ENCODE assay signal across 21 cellular contexts in genomic region chr10:116238036-116238435, GRCh38. TPM values are rescaled to one million over a fixed set of nuclear protein-coding genes. Genes with fewer than 3 reads are reported as not detected.
"Had no signal": no experiment of that assay in that cellular context is flagged by ENCODE, and none has a peak within 500 bp of the region (broad histone marks: within the 10 kb centered on the region; RNA-seq: fewer than 3 reads in every experiment).

No MANE protein-coding gene starts in this region.

- H3K9me3 Mint-ChIP-seq: activated T-cell treated with anti-CD3 and anti-CD28 coated beads, Interleukin-2, amount 50 U/mL, for 4 hours; activated T-helper 17 cell treated with anti-CD3 and anti-CD28 coated beads, Interleukin-2, amount 50 U/mL, for 72 hours had no signal

- H3K4me1 ChIP-seq: esophagus squamous epithelium, prostate gland, spleen, tibial nerve had no signal

- DNase-seq: activated CD4-positive, alpha-beta T cell treated with anti-CD3 and anti-CD28 coated beads for 48 hours; activated CD4-positive, alpha-beta T cell treated with anti-CD3 and anti-CD28 coated beads, Interleukin-2, amount 50 U/mL, for 48 hours; activated naive CD4-positive, alpha-beta T cell; activated T-cell treated with anti-CD3 and anti-CD28 coated beads, Interleukin-2, amount 50 U/mL, for 4 hours; anterior cingulate cortex; effector CD8-positive, alpha-beta T cell; esophagus squamous epithelium; foreskin melanocyte; midbrain; naive thymus-derived CD8-positive, alpha-beta T cell; ovary; spleen; stimulated activated naive CD4-positive, alpha-beta T cell had no signal

- H3K36me3 Mint-ChIP-seq: naive thymus-derived CD8-positive, alpha-beta T cell had no signal

- H3K27ac Mint-ChIP-seq: activated naive CD4-positive, alpha-beta T cell treated with anti-CD3 and anti-CD28 coated beads, Interleukin-2, amount 50 U/mL, for 72 hours; activated T-helper 17 cell treated with anti-CD3 and anti-CD28 coated beads, Interleukin-2, amount 50 U/mL, for 72 hours; naive thymus-derived CD8-positive, alpha-beta T cell had no signal

- H3K9me3 ChIP-seq: esophagus squamous epithelium, ovary, prostate gland, spleen, tibial nerve had no signal

- H3K4me3 Mint-ChIP-seq: activated T-cell treated with anti-CD3 and anti-CD28 coated beads, Interleukin-2, amount 50 U/mL, for 4 hours; activated T-helper 17 cell treated with anti-CD3 and anti-CD28 coated beads, Interleukin-2, amount 50 U/mL, for 72 hours; naive thymus-derived CD8-positive, alpha-beta T cell had no signal

- H3K4me3 ChIP-seq: esophagus squamous epithelium, ovary, prostate gland, spleen, tibial nerve had no signal

- H3K27ac ChIP-seq: epithelial cell of prostate, esophagus squamous epithelium, ovary, prostate gland, spleen, tibial nerve, VCaP had no signal

- ATAC-seq: activated CD4-positive, CD25-positive, alpha-beta regulatory T cell treated with anti-CD3 and anti-CD28 coated beads, Interleukin-2, amount 50 U/mL, for 24 hours; activated naive CD4-positive, alpha-beta T cell treated with anti-CD3 and anti-CD28 coated beads, Interleukin-2, amount 50 U/mL, for 72 hours; activated T-cell treated with anti-CD3 and anti-CD28 coated beads, Interleukin-2, amount 50 U/mL, for 4 hours; activated T-helper 17 cell treated with anti-CD3 and anti-CD28 coated beads, Interleukin-2, amount 50 U/mL, for 72 hours; naive thymus-derived CD8-positive, alpha-beta T cell had no signal

- H3K36me3 ChIP-seq: esophagus squamous epithelium, ovary, prostate gland, spleen, tibial nerve had no signal

- H3K4me1 Mint-ChIP-seq: activated T-helper 17 cell treated with anti-CD3 and anti-CD28 coated beads, Interleukin-2, amount 50 U/mL, for 72 hours; naive thymus-derived CD8-positive, alpha-beta T cell had no signal

- H3K27me3 ChIP-seq: esophagus squamous epithelium, ovary, spleen, tibial nerve had no signal

RNA-seq across cellular contexts. Expression of gene GFRA1, which starts 35.0 kb away (rescaled TPM):
- total RNA-seq: activated T-helper 17 cell treated with anti-CD3 and anti-CD28 coated beads, Interleukin-2, amount 50 U/mL, for 72 hours; naive thymus-derived CD8-positive, alpha-beta T cell; T-helper 1 cell treated with Interleukin-12 subunit alpha and Interleukin-12 subunit beta and Interleukin-4 antibody, amounts not matched to agents 30 ng/mL and 1 ng/mL, for 36 hours had no signal
